29 cellular contexts compared by ENCODE assay signal in the genomic region with DNA sequence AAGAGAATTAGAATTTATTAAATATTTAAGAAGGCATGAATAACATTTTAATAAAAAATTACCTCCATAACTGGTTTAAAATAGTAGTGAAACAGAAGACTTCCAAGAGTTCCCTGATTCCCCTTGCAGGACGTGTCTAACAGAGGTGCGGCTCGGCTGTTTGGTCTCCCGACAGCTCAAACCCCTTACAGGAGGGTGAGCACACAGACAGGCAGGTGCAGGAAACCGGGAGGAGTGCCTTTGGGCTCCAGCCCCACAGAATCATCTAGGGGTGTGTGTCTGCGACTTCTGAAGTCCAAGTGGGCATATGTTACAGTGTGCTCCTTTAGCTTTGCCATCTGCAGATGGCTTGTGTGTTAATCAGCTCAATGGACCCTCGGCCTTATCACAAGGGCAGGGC.
"Had no signal": no experiment of that assay in that cellular context is flagged by ENCODE, and none has a peak within 500 bp of the region (broad histone marks: within the 10 kb centered on the region; RNA-seq: fewer than 3 reads in every experiment).

No MANE protein-coding gene starts in this region.

- H3K9me3 ChIP-seq: MG63, SJCRH30, SK-N-SH had no signal

- H3K36me3 ChIP-seq: MG63, SJCRH30 had no signal

- H3K4me1 ChIP-seq: SJCRH30 had no signal

- H3K27ac ChIP-seq: PC-9, RWPE1, SJCRH30 had no signal

- DNase-seq: Kasumi-1, MG63, NCI-H1048, NCI-H1092 treated with DMSO at 0.1 percent for 48 hours, NCI-H1105 treated with DMSO at 0.1 percent for 48 hours, NCI-H1417, NCI-H1436, NCI-H146, NCI-H1694, NCI-H187, NCI-H1930, NCI-H2029 treated with DMSO at 0.1 percent for 48 hours, NCI-H2081 treated with DMSO at 0.1 percent for 48 hours, NCI-H2171, NCI-H226, NCI-H446 treated with DMSO at 0.1 percent for 48 hours, NCI-H510A, NCI-H526, NCI-H69, NCI-H748 treated with DMSO at 0.1 percent for 48 hours, PC-9, SIG-M5, SJCRH30, SK-N-SH, SW 1271, T-helper 1 cell had no signal

- H3K4me3 ChIP-seq: MG63, PC-9, SJCRH30 had no signal

- H3K27me3 ChIP-seq: MG63, SJCRH30 had no signal

- ATAC-seq: Panc1, Right ventricle myocardium inferior had no signal
